ENCODE assay signal across 8 cellular contexts in the genomic region with DNA sequence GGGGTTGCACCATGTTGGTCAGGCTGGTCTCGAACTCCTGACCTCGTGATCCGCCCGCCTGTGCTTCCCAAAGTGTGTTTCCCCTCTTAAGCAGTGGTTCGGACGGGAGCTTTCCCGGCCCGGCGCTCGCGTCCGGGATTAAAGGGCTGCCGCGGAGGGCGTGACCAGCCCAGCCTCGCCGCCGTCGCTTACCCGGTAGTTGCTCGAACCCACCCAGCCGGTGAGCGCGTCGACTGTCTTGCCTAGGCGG. TPM values are rescaled to one million over a fixed set of nuclear protein-coding genes. Genes with fewer than 3 reads are reported as not detected.
DNase-seq lines count a peak whose midpoint lies in the region; TF ChIP-seq lines count a peak whose summit lies in the region.

No MANE protein-coding gene starts in this region.

- in situ Hi-C loops in astrocyte of the cerebellum (cut with HindIII; ENCODE audit: low sequenced_read_pairs) = no loop called here

- H3K9me3 ChIP-seq in iPS-18c (ENCODE audit: control insufficient read depth, insufficient read depth, low read length) = no peaks in the 10 kb centered on the region

- DNase-seq in DMS 273 (lab: John Stamatoyannopoulos, UW; ENCODE audit: unreplicated experiment) (peak; percentile 81), DMS 273 treated with DMSO at 0.1 percent for 48 hours (lab: John Stamatoyannopoulos, UW) (no peak), HFF-Myc (ENCODE audit: extremely low read depth, low read depth) (no peak), NCI-H460 (ENCODE audit: extremely low read depth, low read depth) (peak; percentile 33), astrocyte of the cerebellum (ENCODE audit: low read depth) (peak; percentile 11), NCI-H146 (lab: John Stamatoyannopoulos, UW) (no peak)
- DNase-seq in stimulated activated CD4-positive, alpha-beta T cell treated with anti-CD3 and anti-CD28 coated beads, Interleukin-12 subunit alpha, Interleukin-12 subunit beta, amount 100 ng/mL, for 48 hours (ENCODE audit: low read depth in 2 of 3, low spot score in 1 of 3) = peak in 2 of 3 donors; percentile 1 to 53

- no peak for TF ChIP-seq CTCF in HFF-Myc (IDR thresholded peaks at IDR 0.05; ENCODE audit: low read depth, low read length, missing control alignments)
- TF ChIP-seq CTCF in astrocyte of the cerebellum (IDR thresholded peaks at IDR 0.05; ENCODE audit: low read depth, low read length, missing control alignments) = no peak

- H3K4me3 ChIP-seq in HFF-Myc (replicated peaks; ENCODE audit: low read depth, low read length) (peak overlapping the region; percentile 77), astrocyte of the cerebellum (ENCODE audit: low read depth, low read length) (peak overlapping the region; percentile 64), iPS-18c (ENCODE audit: insufficient read depth, low read depth, low read length) (peak overlapping the region; percentile 96)

RNA-seq across cellular contexts. Expression of gene CLASP2, which starts 0.5 kb away (rescaled TPM):
- total RNA-seq in NCI-H460 (2014; rRNA removed; shearing (Covaris generic)) = 28.8 and 40.4 TPM in 2 replicates
- 22.8 and 26.7 TPM in 2 replicates for polyA plus RNA-seq in NCI-H460 (2014; cell fraction: nucleus; rRNA removed)

Comparison
In these comparisons a context has a peak if more than half of its experiments do, and no peak if none do; other contexts are left out.
1. DNase-seq: peak in DMS 273 (single experiment), NCI-H460 (single experiment), astrocyte of the cerebellum (single experiment) and stimulated activated CD4-positive, alpha-beta T cell treated with anti-CD3 and anti-CD28 coated beads, Interleukin-12 subunit alpha, Interleukin-12 subunit beta, amount 100 ng/mL, for 48 hours (2 of 3); none in DMS 273 treated with DMSO at 0.1 percent for 48 hours (single experiment), HFF-Myc (single experiment) and NCI-H146 (single experiment).
2. Peak in every context shown above with its lines, with median percentiles within 50 percentile points of each other: H3K4me3 ChIP-seq.